In genomic region chr16:27676807-27677206, GRCh38 we compare ENCODE assay signal across 23 cellular contexts.
A peak's percentile ranks its signal among the peaks of the same experiment; 100 is the strongest.
DNase-seq lines count a peak whose midpoint lies in the region; ATAC-seq, FAIRE-seq and TF ChIP-seq lines count a peak whose summit lies in the region.
"Had no signal": no experiment of that assay in that cellular context is flagged by ENCODE, and none has a peak within 500 bp of the region (broad histone marks: within the 10 kb centered on the region; RNA-seq: fewer than 3 reads in every experiment).

No MANE protein-coding gene starts in this region.

- CTCF ChIA-PET in IMR-90 (lab: Yijun Ruan, JAX) = interaction anchor here (1.0 kb wide), 1 partner anchor 14 kb away, joined by 3 read pairs; no protein-coding TSS in a partner anchor

- peak overlapping the region in 1 of 2 experiments; percentile 44; a peak in 1 of 4 replicates for H4K8ac ChIP-seq in IMR-90 (ENCODE audit: low read depth in 2 of 2, low read length in 2 of 2)

- H3K36me3 ChIP-seq in IMR-90 (ENCODE audit: control insufficient read depth, insufficient read depth, low read length) = peaks cover 11% of the 10 kb centered on the region
- H3K36me3 ChIP-seq in bronchial epithelial cell (ENCODE audit: control insufficient read depth, insufficient read depth, low read length) = peaks cover 2% of the 10 kb centered on the region
- H3K36me3 ChIP-seq in stomach = peaks cover 13 to 52% (median 47%) of the 10 kb centered on the region in 4 donors

- no TSS peak for BruUV-seq in IMR-90 (replicated peaks; lab: Mats Ljungman, UMichigan)

- H4K5ac ChIP-seq in IMR-90 (ENCODE audit: low read depth, low read length) = no peak overlapping the region

- POLR2A ChIA-PET in IMR-90 (lab: Charles Lee; ENCODE audit: unreplicated experiment) = no interaction called here

- WGBS in IMR-90 (ENCODE audit: extremely low coverage in 2 of 2, insufficient read length in 1 of 2), 2 experiments = no CpG with 5 or more reads among the region's 4 CpGs
- WGBS in stomach, 5 donors = 77 to 85% (median 82%) methylated on average over 4 of the region's 4 CpGs

- no peak overlapping the region for H3K4me3 ChIP-seq in IMR-90 (ENCODE audit: insufficient read depth, low read depth, low read length)
- H3K4me3 ChIP-seq in bronchial epithelial cell (ENCODE audit: low read depth, low read length) = no peak overlapping the region
- no peak overlapping the region for H3K4me3 ChIP-seq in stomach
- H3K4me3 ChIP-seq: body of pancreas, right lobe of liver had no signal

- ATAC-seq in IMR-90 (ENCODE audit: low read depth) = peak; percentile 90
- ATAC-seq in HG03521 (IDR thresholded peaks at IDR 0.05; ENCODE audit: unreplicated experiment) = no peak
- ATAC-seq: body of pancreas, esophagus mucosa, left cardiac atrium, right lobe of liver had no signal

- TF ChIP-seq CTCF in IMR-90 (conservative IDR thresholded peaks at IDR 0.05; ENCODE audit: low read depth, low read length) (no peak), bronchial epithelial cell (IDR thresholded peaks at IDR 0.05; ENCODE audit: insufficient read depth, low read length, severe bottlenecking) (no peak), stomach (IDR thresholded peaks at IDR 0.05) (no peak)

- H3K56ac ChIP-seq in IMR-90 (ENCODE audit: extremely low read depth, insufficient read depth, low read length) = peak overlapping the region; percentile 14; the same call in 1 of the 2 replicates

- H3K27me3 ChIP-seq in IMR-90 (ENCODE audit: control insufficient read depth, insufficient read depth, low read length) = no peaks in the 10 kb centered on the region
- H3K27me3 ChIP-seq in bronchial epithelial cell (ENCODE audit: control insufficient read depth, insufficient read depth, low read length) = no peaks in the 10 kb centered on the region
- no peaks in the 10 kb centered on the region for H3K27me3 ChIP-seq in stomach
- H3K27me3 ChIP-seq: body of pancreas, neutrophil, right lobe of liver had no signal

- H3K9me3 ChIP-seq in IMR-90 (ENCODE audit: control insufficient read depth, insufficient read depth, low read length) (no peaks in the 10 kb centered on the region), stomach (no peaks in the 10 kb centered on the region)
- H3K9me3 ChIP-seq: body of pancreas, neutrophil, right lobe of liver had no signal

- H3K4ac ChIP-seq in IMR-90 (ENCODE audit: low read depth, low read length) = peak overlapping the region; percentile 70

- no peaks in the 10 kb centered on the region for H3K79me1 ChIP-seq in IMR-90 (ENCODE audit: low read depth in 1 of 2, low read length in 2 of 2)

- H3K9ac ChIP-seq in IMR-90 (ENCODE audit: low read depth, low read length) = no peak overlapping the region

- H3K27ac ChIP-seq in IMR-90 (ENCODE audit: insufficient read depth, low read length) (no peak overlapping the region), stomach (no peak overlapping the region)
- H3K27ac ChIP-seq: body of pancreas, neutrophil, right lobe of liver had no signal

- no peak for TF ChIP-seq EP300 in stomach (IDR thresholded peaks at IDR 0.05)

- no peak overlapping the region for H2AK9ac ChIP-seq in IMR-90 (replicated peaks; ENCODE audit: low read depth, low read length, poor library complexity)

- peak overlapping the region; percentile 52; the same call in 1 of the 2 replicates for H3K18ac ChIP-seq in IMR-90 (ENCODE audit: low read depth, low read length)

- TF ChIP-seq POLR2A in IMR-90 (IDR thresholded peaks at IDR 0.05; ENCODE audit: low read depth, low read length) = no peak
- TF ChIP-seq POLR2A in stomach (IDR thresholded peaks at IDR 0.05) = no peak

- in situ Hi-C loops in IMR-90 (cut with MboI; ENCODE audit: low sequenced_read_pairs) = no loop called here

- dilution Hi-C loops in IMR-90 (cut with HindIII; ENCODE audit: low sequenced_read_pairs, unreplicated experiment) = no loop called here

- no peak for TF ChIP-seq RAD21 in IMR-90 (IDR thresholded peaks at IDR 0.05; ENCODE audit: low read length)

- FAIRE-seq in bronchial epithelial cell (lab: Jason Lieb, UNC) = no peak

- peak overlapping the region; percentile 41; the same call in 1 of the 2 replicates for H3K14ac ChIP-seq in IMR-90 (replicated peaks; ENCODE audit: low read depth, low read length)

- H2BK15ac ChIP-seq in IMR-90 (ENCODE audit: low read depth, low read length) = no peak overlapping the region

- peak overlapping the region; percentile 1 for H2AFZ ChIP-seq in IMR-90 (replicated peaks; ENCODE audit: low read length, poor library complexity)

- peaks cover 8% of the 10 kb centered on the region; the same call in 1 of the 2 replicates for H4K20me1 ChIP-seq in IMR-90 (ENCODE audit: insufficient read depth, low read length)

- peak overlapping the region; percentile 88 for H3K4me2 ChIP-seq in IMR-90 (ENCODE audit: low read depth, low read length)

- peak overlapping the region; percentile 57; the same call in 1 of the 2 replicates for H2AK5ac ChIP-seq in IMR-90 (ENCODE audit: low read depth, low read length)

- H4K91ac ChIP-seq in IMR-90 (ENCODE audit: insufficient read depth, low read depth, low read length) = no peak overlapping the region

- peak overlapping the region; percentile 44; the same call in 1 of the 2 replicates for H2BK120ac ChIP-seq in IMR-90 (ENCODE audit: low read depth, low read length)

- H2BK5ac ChIP-seq in IMR-90 (ENCODE audit: low read depth, low read length, poor library complexity, severe bottlenecking) = peak overlapping the region; percentile 52

- DNase-seq in IMR-90 (peak; percentile 80), bronchial epithelial cell (ENCODE audit: low read depth) (peak; percentile 8), kidney tubule cell (ENCODE audit: low spot score) (peak; percentile 57), D341Med (ENCODE audit: low spot score) (no peak), DMS79 (lab: John Stamatoyannopoulos, UW) (no peak), stomach (no peak)
- DNase-seq: activated CD4-positive, alpha-beta T cell treated with anti-CD3 and anti-CD28 coated beads for 1 hour; activated CD8-positive, alpha-beta memory T cell treated with anti-CD3 and anti-CD28 coated beads, Interleukin-2, amount 50 U/mL, for 4 hours; activated naive CD4-positive, alpha-beta T cell; body of pancreas; DND-41; hypothalamus; KG1; left cardiac atrium; midbrain; NCI-H1417 treated with DMSO at 0.1 percent for 48 hours; NCI-H345; right lobe of liver; SHP77 treated with DMSO at 0.1 percent for 48 hours; stimulated activated CD4-positive, alpha-beta T cell treated with anti-CD3 and anti-CD28 coated beads, Interleukin-2, amount 100 ng/mL, for 48 hours had no signal

- intact Hi-C loops in IMR-90 (cut with micrococcal nuclease) (loop anchor here (2.0 kb wide), 1 partner anchor 38 kb away; no protein-coding TSS in a partner anchor), stomach (cut with DNase I; ENCODE audit: low total_unique reads) (no loop called here)

- H3K4me1 ChIP-seq in IMR-90 (ENCODE audit: control insufficient read depth, insufficient read depth, low read length) (peaks cover 13% of the 10 kb centered on the region), stomach (no peaks in the 10 kb centered on the region)
- H3K4me1 ChIP-seq: body of pancreas, right lobe of liver had no signal

- peaks cover 12% of the 10 kb centered on the region for H3K9me1 ChIP-seq in IMR-90 (ENCODE audit: insufficient read depth, low read length)

- H3K23ac ChIP-seq in IMR-90 (ENCODE audit: low read depth, low read length) = no peak overlapping the region

- H2BK20ac ChIP-seq in IMR-90 (ENCODE audit: low read depth, low read length) = peak overlapping the region; percentile 69; the same call in 1 of the 2 replicates

TF ChIP-seq in IMR-90, 13 proteins besides CTCF, POLR2A, EP300 and RAD21:
- no peak for TF ChIP-seq MXI1 (IDR thresholded peaks at IDR 0.05; ENCODE audit: borderline replicate concordance, low read depth, low read length)
- no peak for TF ChIP-seq FOS (IDR thresholded peaks at IDR 0.05; ENCODE audit: low read depth, low read length)
- TF ChIP-seq RFX5 (IDR thresholded peaks at IDR 0.05; ENCODE audit: low read depth, low read length) = no peak
- peak; percentile 24 for TF ChIP-seq RCOR1 (IDR thresholded peaks at IDR 0.05; ENCODE audit: insufficient replicate concordance, low read length)

Comparison
In these comparisons a context has a peak if more than half of its experiments do, and no peak if none do; other contexts are left out.
1. DNase-seq: peak in IMR-90 (single experiment), bronchial epithelial cell (single experiment) and kidney tubule cell (single experiment); none in D341Med (single experiment), DMS79 (single experiment) and stomach (single experiment).